ENCODE assay signal across 19 cellular contexts in genomic region chr6:138815221-138815620, GRCh38. TPM values are rescaled to one million over a fixed set of nuclear protein-coding genes. Genes with fewer than 3 reads are reported as not detected.
"Had no signal": no experiment of that assay in that cellular context is flagged by ENCODE, and none has a peak within 500 bp of the region (broad histone marks: within the 10 kb centered on the region; RNA-seq: fewer than 3 reads in every experiment).

No MANE protein-coding gene starts in this region.

- H3K4me1 ChIP-seq: gastroesophageal sphincter had no signal

- H3K36me3 ChIP-seq: cardiac muscle cell, gastroesophageal sphincter, left ventricle myocardium inferior, transverse colon had no signal

- ATAC-seq: natural killer cell treated with Interleukin-12 subunit alpha and Interleukin-12 subunit beta and Interleukin-15 and Interleukin-18, amount 100 ng/mL, for 72 hours; stimulated activated naive CD8-positive, alpha-beta T cell treated with anti-CD3 and anti-CD28 coated beads, Interleukin-15, Interleukin-2, amounts not matched to agents 100 U/mL and 50 U/mL, for 24 hours had no signal

- DNase-seq: activated CD4-positive, alpha-beta T cell treated with anti-CD3 and anti-CD28 coated beads for 1 hour; activated CD4-positive, alpha-beta T cell treated with anti-CD3 and anti-CD28 coated beads, Interleukin-2, amount 50 U/mL, for 4 hours; activated naive CD4-positive, alpha-beta T cell treated with anti-CD3 and anti-CD28 coated beads, Interleukin-2, amount 50 U/mL, for 16 hours; dorsolateral prefrontal cortex; endodermal cell; kidney; left ventricle myocardium inferior; mesendoderm; occipital lobe; stimulated activated CD4-positive, alpha-beta T cell treated with anti-CD3 and anti-CD28 coated beads, Interleukin-15, amount 100 ng/mL, for 24 hours; stimulated activated CD4-positive, alpha-beta T cell treated with anti-CD3 and anti-CD28 coated beads, Interleukin-4, amount 100 ng/mL, for 1 hour; stimulated activated naive CD8-positive, alpha-beta T cell treated with anti-CD3 and anti-CD28 coated beads, Interleukin-15, Interleukin-2, amounts not matched to agents 100 U/mL and 50 U/mL, for 24 hours; T-helper 1 cell; T1000; transverse colon had no signal

- H3K27me3 ChIP-seq: cardiac muscle cell, dorsolateral prefrontal cortex, gastroesophageal sphincter, transverse colon had no signal

- H3K4me3 ChIP-seq: cardiac muscle cell, dorsolateral prefrontal cortex, gastroesophageal sphincter, left ventricle myocardium inferior, transverse colon had no signal

- H3K27ac ChIP-seq: cardiac muscle cell, dorsolateral prefrontal cortex, gastroesophageal sphincter, left ventricle myocardium inferior, transverse colon had no signal

- H3K9me3 ChIP-seq: gastroesophageal sphincter, left ventricle myocardium inferior, transverse colon had no signal

RNA-seq across cellular contexts. Expression of gene ECT2L, which starts 19.3 kb away (rescaled TPM):
- total RNA-seq: cardiac muscle cell; endodermal cell; epithelial cell of proximal tubule; natural killer cell treated with Interleukin-12 subunit alpha and Interleukin-12 subunit beta and Interleukin-15 and Interleukin-18, amount 100 ng/mL, for 72 hours had no signal
